In genomic region chr11:120260616-120261015, GRCh38 we compare ENCODE assay signal across 2 cellular contexts.
TF ChIP-seq lines count a peak whose summit lies in the region.

No MANE protein-coding gene starts in this region.

TF ChIP-seq in H1, 55 proteins besides CTCF, POLR2A, EP300 and RAD21:
- TF ChIP-seq TCF12 (IDR thresholded peaks at IDR 0.05; ENCODE audit: low read depth, low read length) = no peak
- TF ChIP-seq TBP (IDR thresholded peaks at IDR 0.05; ENCODE audit: low read depth, low read length) = no peak
- no peak for TF ChIP-seq HDAC2 (IDR thresholded peaks at IDR 0.05; ENCODE audit: borderline replicate concordance in 1 of 2, low read depth in 2 of 2, low read length in 2 of 2)
- TF ChIP-seq EZH2 (IDR thresholded peaks at IDR 0.05; ENCODE audit: low read depth, low read length, severe bottlenecking) = no peak
- no peak for TF ChIP-seq SIX5 (IDR thresholded peaks at IDR 0.05; ENCODE audit: low read depth, low read length)
- TF ChIP-seq ZNF274 (IDR thresholded peaks at IDR 0.05; ENCODE audit: borderline replicate concordance, extremely low read depth, low read length) = no peak
- TF ChIP-seq, protein P1, sequence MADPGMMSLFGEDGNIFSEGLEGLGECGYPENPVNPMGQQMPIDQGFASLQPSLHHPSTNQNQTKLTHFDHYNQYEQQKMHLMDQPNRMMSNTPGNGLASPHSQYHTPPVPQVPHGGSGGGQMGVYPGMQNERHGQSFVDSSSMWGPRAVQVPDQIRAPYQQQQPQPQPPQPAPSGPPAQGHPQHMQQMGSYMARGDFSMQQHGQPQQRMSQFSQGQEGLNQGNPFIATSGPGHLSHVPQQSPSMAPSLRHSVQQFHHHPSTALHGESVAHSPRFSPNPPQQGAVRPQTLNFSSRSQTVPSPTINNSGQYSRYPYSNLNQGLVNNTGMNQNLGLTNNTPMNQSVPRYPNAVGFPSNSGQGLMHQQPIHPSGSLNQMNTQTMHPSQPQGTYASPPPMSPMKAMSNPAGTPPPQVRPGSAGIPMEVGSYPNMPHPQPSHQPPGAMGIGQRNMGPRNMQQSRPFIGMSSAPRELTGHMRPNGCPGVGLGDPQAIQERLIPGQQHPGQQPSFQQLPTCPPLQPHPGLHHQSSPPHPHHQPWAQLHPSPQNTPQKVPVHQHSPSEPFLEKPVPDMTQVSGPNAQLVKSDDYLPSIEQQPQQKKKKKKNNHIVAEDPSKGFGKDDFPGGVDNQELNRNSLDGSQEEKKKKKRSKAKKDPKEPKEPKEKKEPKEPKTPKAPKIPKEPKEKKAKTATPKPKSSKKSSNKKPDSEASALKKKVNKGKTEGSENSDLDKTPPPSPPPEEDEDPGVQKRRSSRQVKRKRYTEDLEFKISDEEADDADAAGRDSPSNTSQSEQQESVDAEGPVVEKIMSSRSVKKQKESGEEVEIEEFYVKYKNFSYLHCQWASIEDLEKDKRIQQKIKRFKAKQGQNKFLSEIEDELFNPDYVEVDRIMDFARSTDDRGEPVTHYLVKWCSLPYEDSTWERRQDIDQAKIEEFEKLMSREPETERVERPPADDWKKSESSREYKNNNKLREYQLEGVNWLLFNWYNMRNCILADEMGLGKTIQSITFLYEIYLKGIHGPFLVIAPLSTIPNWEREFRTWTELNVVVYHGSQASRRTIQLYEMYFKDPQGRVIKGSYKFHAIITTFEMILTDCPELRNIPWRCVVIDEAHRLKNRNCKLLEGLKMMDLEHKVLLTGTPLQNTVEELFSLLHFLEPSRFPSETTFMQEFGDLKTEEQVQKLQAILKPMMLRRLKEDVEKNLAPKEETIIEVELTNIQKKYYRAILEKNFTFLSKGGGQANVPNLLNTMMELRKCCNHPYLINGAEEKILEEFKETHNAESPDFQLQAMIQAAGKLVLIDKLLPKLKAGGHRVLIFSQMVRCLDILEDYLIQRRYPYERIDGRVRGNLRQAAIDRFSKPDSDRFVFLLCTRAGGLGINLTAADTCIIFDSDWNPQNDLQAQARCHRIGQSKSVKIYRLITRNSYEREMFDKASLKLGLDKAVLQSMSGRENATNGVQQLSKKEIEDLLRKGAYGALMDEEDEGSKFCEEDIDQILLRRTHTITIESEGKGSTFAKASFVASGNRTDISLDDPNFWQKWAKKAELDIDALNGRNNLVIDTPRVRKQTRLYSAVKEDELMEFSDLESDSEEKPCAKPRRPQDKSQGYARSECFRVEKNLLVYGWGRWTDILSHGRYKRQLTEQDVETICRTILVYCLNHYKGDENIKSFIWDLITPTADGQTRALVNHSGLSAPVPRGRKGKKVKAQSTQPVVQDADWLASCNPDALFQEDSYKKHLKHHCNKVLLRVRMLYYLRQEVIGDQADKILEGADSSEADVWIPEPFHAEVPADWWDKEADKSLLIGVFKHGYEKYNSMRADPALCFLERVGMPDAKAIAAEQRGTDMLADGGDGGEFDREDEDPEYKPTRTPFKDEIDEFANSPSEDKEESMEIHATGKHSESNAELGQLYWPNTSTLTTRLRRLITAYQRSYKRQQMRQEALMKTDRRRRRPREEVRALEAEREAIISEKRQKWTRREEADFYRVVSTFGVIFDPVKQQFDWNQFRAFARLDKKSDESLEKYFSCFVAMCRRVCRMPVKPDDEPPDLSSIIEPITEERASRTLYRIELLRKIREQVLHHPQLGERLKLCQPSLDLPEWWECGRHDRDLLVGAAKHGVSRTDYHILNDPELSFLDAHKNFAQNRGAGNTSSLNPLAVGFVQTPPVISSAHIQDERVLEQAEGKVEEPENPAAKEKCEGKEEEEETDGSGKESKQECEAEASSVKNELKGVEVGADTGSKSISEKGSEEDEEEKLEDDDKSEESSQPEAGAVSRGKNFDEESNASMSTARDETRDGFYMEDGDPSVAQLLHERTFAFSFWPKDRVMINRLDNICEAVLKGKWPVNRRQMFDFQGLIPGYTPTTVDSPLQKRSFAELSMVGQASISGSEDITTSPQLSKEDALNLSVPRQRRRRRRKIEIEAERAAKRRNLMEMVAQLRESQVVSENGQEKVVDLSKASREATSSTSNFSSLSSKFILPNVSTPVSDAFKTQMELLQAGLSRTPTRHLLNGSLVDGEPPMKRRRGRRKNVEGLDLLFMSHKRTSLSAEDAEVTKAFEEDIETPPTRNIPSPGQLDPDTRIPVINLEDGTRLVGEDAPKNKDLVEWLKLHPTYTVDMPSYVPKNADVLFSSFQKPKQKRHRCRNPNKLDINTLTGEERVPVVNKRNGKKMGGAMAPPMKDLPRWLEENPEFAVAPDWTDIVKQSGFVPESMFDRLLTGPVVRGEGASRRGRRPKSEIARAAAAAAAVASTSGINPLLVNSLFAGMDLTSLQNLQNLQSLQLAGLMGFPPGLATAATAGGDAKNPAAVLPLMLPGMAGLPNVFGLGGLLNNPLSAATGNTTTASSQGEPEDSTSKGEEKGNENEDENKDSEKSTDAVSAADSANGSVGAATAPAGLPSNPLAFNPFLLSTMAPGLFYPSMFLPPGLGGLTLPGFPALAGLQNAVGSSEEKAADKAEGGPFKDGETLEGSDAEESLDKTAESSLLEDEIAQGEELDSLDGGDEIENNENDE (IDR thresholded peaks at IDR 0.05; ENCODE audit: insufficient replicate concordance, low read length) = no peak
- TF ChIP-seq POLR2AphosphoS5 (IDR thresholded peaks at IDR 0.05; ENCODE audit: low read depth, low read length) = no peak
- TF ChIP-seq YY1 (IDR thresholded peaks at IDR 0.05; ENCODE audit: low read depth, low read length) = no peak
- no peak for TF ChIP-seq KDM4A (IDR thresholded peaks at IDR 0.05; ENCODE audit: low read depth, low read length, severe bottlenecking)
- no peak for TF ChIP-seq CBX8 (IDR thresholded peaks at IDR 0.05; ENCODE audit: borderline replicate concordance, low read depth, low read length)
- TF ChIP-seq SP1 (IDR thresholded peaks at IDR 0.05; ENCODE audit: low read depth, low read length) = no peak
- no peak for TF ChIP-seq GTF2F1 (IDR thresholded peaks at IDR 0.05; ENCODE audit: borderline replicate concordance, low read depth, low read length)
- TF ChIP-seq NANOG (IDR thresholded peaks at IDR 0.05; ENCODE audit: insufficient read depth, low read depth, low read length, poor library complexity, severe bottlenecking) = no peak
- no peak for TF ChIP-seq ASH2L (IDR thresholded peaks at IDR 0.05; ENCODE audit: low read length)
- TF ChIP-seq PHF8 (conservative IDR thresholded peaks at IDR 0.05; ENCODE audit: low read depth, low read length) = no peak
- no peak for TF ChIP-seq KDM1A (IDR thresholded peaks at IDR 0.05; ENCODE audit: borderline replicate concordance, low read length)
- TF ChIP-seq RFX5 (IDR thresholded peaks at IDR 0.05; ENCODE audit: borderline replicate concordance, low read depth, low read length) = no peak
- TF ChIP-seq BRCA1 (IDR thresholded peaks at IDR 0.05; ENCODE audit: low read depth, low read length) = no peak

TF ChIP-seq in HEK293T, 16 proteins besides CTCF, POLR2A, EP300 and RAD21:
- no peak for TF ChIP-seq HDGF (IDR thresholded peaks at IDR 0.05; ENCODE audit: borderline replicate concordance)
- no peak for TF ChIP-seq NFRKB (IDR thresholded peaks at IDR 0.05)
- TF ChIP-seq CTBP1 (IDR thresholded peaks at IDR 0.05; ENCODE audit: borderline replicate concordance) = no peak
- TF ChIP-seq ELF4 (IDR thresholded peaks at IDR 0.05) = no peak
- TF ChIP-seq FOXA1 (IDR thresholded peaks at IDR 0.05) = no peak
- no peak for TF ChIP-seq ZNF384 (IDR thresholded peaks at IDR 0.05)
- TF ChIP-seq SP1 (IDR thresholded peaks at IDR 0.05) = no peak
- TF ChIP-seq TARDBP (IDR thresholded peaks at IDR 0.05) = no peak
- no peak for TF ChIP-seq BHLHE40 (IDR thresholded peaks at IDR 0.05; ENCODE audit: borderline replicate concordance)
- TF ChIP-seq FOXK2 (IDR thresholded peaks at IDR 0.05) = no peak
- TF ChIP-seq SUZ12 (IDR thresholded peaks at IDR 0.05) = no peak
- TF ChIP-seq, protein P2, sequence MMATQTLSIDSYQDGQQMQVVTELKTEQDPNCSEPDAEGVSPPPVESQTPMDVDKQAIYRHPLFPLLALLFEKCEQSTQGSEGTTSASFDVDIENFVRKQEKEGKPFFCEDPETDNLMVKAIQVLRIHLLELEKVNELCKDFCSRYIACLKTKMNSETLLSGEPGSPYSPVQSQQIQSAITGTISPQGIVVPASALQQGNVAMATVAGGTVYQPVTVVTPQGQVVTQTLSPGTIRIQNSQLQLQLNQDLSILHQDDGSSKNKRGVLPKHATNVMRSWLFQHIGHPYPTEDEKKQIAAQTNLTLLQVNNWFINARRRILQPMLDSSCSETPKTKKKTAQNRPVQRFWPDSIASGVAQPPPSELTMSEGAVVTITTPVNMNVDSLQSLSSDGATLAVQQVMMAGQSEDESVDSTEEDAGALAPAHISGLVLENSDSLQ (IDR thresholded peaks at IDR 0.05) = no peak
- TF ChIP-seq FOXM1 (IDR thresholded peaks at IDR 0.05; ENCODE audit: borderline replicate concordance) = no peak
- TF ChIP-seq LEF1 (IDR thresholded peaks at IDR 0.05; ENCODE audit: borderline replicate concordance) = no peak
- TF ChIP-seq ARNT (IDR thresholded peaks at IDR 0.05) = no peak
- TF ChIP-seq L3MBTL2 (conservative IDR thresholded peaks at IDR 0.05) = no peak
TF ChIP-seq in HEK293T: peak in this region for 0.
